In genomic region chr17:15913826-15914225, GRCh38 we compare ENCODE assay signal across 22 cellular contexts. TPM values are rescaled to one million over a fixed set of nuclear protein-coding genes. Genes with fewer than 3 reads are reported as not detected.
DNase-seq lines count a peak whose midpoint lies in the region; ATAC-seq and TF ChIP-seq lines count a peak whose summit lies in the region.
"Had no signal": no experiment of that assay in that cellular context is flagged by ENCODE, and none has a peak within 500 bp of the region (broad histone marks: within the 10 kb centered on the region; RNA-seq: fewer than 3 reads in every experiment).

No MANE protein-coding gene starts in this region.

- no peaks in the 10 kb centered on the region for H3K36me3 Mint-ChIP-seq in activated CD8-positive, alpha-beta memory T cell treated with anti-CD3 and anti-CD28 coated beads, Interleukin-2, amount 10 ng/mL, durations not matched to agents 7 days and 5 days
- no peaks in the 10 kb centered on the region for H3K36me3 Mint-ChIP-seq in activated naive CD8-positive, alpha-beta T cell treated with anti-CD3 and anti-CD28 coated beads for 36 hours
- H3K36me3 Mint-ChIP-seq in T-cell, result no peaks in the 10 kb centered on the region
- H3K36me3 Mint-ChIP-seq: CD4-positive, alpha-beta memory T cell had no signal

- peaks cover 65% of the 10 kb centered on the region for H3K4me1 ChIP-seq in PC-9 (replicated peaks; ENCODE audit: insufficient read depth)

- no peak overlapping the region for H3K4me2 ChIP-seq in PC-9
- H3K4me2 ChIP-seq: KMS-11 had no signal

- peaks cover 17% of the 10 kb centered on the region for H3K27me3 Mint-ChIP-seq in activated CD8-positive, alpha-beta memory T cell treated with anti-CD3 and anti-CD28 coated beads, Interleukin-2, amount 10 ng/mL, durations not matched to agents 7 days and 5 days
- H3K27me3 Mint-ChIP-seq in activated naive CD8-positive, alpha-beta T cell treated with anti-CD3 and anti-CD28 coated beads for 36 hours, result peaks cover 19% of the 10 kb centered on the region
- peaks cover 3 to 16% of the 10 kb centered on the region in 2 donors for H3K27me3 Mint-ChIP-seq in T-cell

- no peak overlapping the region for H3K4me3 Mint-ChIP-seq in activated CD8-positive, alpha-beta memory T cell treated with anti-CD3 and anti-CD28 coated beads, Interleukin-2, amount 10 ng/mL, durations not matched to agents 7 days and 5 days
- H3K4me3 Mint-ChIP-seq in activated naive CD8-positive, alpha-beta T cell treated with anti-CD3 and anti-CD28 coated beads for 36 hours, result no peak overlapping the region
- H3K4me3 Mint-ChIP-seq in T-cell, result no peak overlapping the region
- H3K4me3 Mint-ChIP-seq: CD4-positive, alpha-beta memory T cell had no signal

- peak overlapping the region; percentile 96 for H3K27ac ChIP-seq in PC-9
- H3K27ac ChIP-seq: KMS-11 had no signal

- H3K9me2 ChIP-seq in PC-9 (ENCODE audit: insufficient read depth), result no peaks in the 10 kb centered on the region

- intact Hi-C loops in PC-9 (cut with micrococcal nuclease; ENCODE audit: unreplicated experiment) (no loop called here), posterior vena cava (cut with DNase I) (no loop called here)

- peak overlapping the region; percentile 76 for H3K27ac Mint-ChIP-seq in activated CD8-positive, alpha-beta memory T cell treated with anti-CD3 and anti-CD28 coated beads, Interleukin-2, amount 10 ng/mL, durations not matched to agents 7 days and 5 days
- H3K27ac Mint-ChIP-seq in activated naive CD8-positive, alpha-beta T cell treated with anti-CD3 and anti-CD28 coated beads for 36 hours, result no peak overlapping the region
- no peak overlapping the region for H3K27ac Mint-ChIP-seq in T-cell

- H3F3A ChIP-seq in PC-9 (ENCODE audit: insufficient read depth, low read depth), result peaks cover 34% of the 10 kb centered on the region

- H3K9me3 Mint-ChIP-seq in activated CD8-positive, alpha-beta memory T cell treated with anti-CD3 and anti-CD28 coated beads, Interleukin-2, amount 10 ng/mL, durations not matched to agents 7 days and 5 days (ENCODE audit: low read depth), result no peaks in the 10 kb centered on the region
- H3K9me3 Mint-ChIP-seq in activated naive CD8-positive, alpha-beta T cell treated with anti-CD3 and anti-CD28 coated beads for 36 hours, result no peaks in the 10 kb centered on the region
- no peaks in the 10 kb centered on the region for H3K9me3 Mint-ChIP-seq in T-cell

- POLR2A ChIA-PET in PC-9 (lab: Charles Lee; ENCODE audit: unreplicated experiment), result no interaction called here
- POLR2A ChIA-PET in T-cell (lab: Charles Lee), result no interaction called here

- BruUV-seq in PC-9 (replicated peaks; lab: Mats Ljungman, UMichigan), result no TSS peak

- no peaks in the 10 kb centered on the region for H3K79me2 ChIP-seq in PC-9 (ENCODE audit: low read depth)

- no peaks in the 10 kb centered on the region for H3K9me3 ChIP-seq in PC-9 (ENCODE audit: insufficient read depth, low read depth)

- no peaks in the 10 kb centered on the region for H3K36me3 ChIP-seq in PC-9 (ENCODE audit: low read depth)

- TF ChIP-seq CTCF in PC-9 (conservative IDR thresholded peaks at IDR 0.05) (no peak), fibroblast of the aortic adventitia (IDR thresholded peaks at IDR 0.05; ENCODE audit: insufficient read depth, low read length) (no peak)

- H4K20me1 ChIP-seq in PC-9 (ENCODE audit: insufficient read depth), result no peaks in the 10 kb centered on the region

- CTCF ChIA-PET in activated CD8-positive, alpha-beta memory T cell treated with anti-CD3 and anti-CD28 coated beads, Interleukin-2, amount 10 ng/mL, durations not matched to agents 7 days and 5 days (lab: Charles Lee), result interaction anchor here (1.1 to 1.2 kb wide), 2 partner anchors 29 to 32 kb away, joined by 3 read pairs; partner anchors contain the start of gene ADORA2B
- CTCF ChIA-PET in PC-9 (lab: Charles Lee) (no interaction called here), T-cell (lab: Charles Lee) (no interaction called here)

- DNase-seq in activated CD8-positive, alpha-beta memory T cell treated with anti-CD3 and anti-CD28 coated beads, Interleukin-2, amount 10 ng/mL, durations not matched to agents 7 days and 5 days, result no peak
- no peak for DNase-seq in activated CD8-positive, alpha-beta memory T cell treated with anti-CD3 and anti-CD28 coated beads, Interleukin-2, amount 50 U/mL, for 4 hours
- DNase-seq in PC-9 (no peak), fibroblast of the aortic adventitia (ENCODE audit: low read depth) (peak; percentile 40), posterior vena cava (ENCODE audit: low spot score) (peak; percentile 49), NCI-H2227 treated with DMSO at 0.1 percent for 48 hours (lab: John Stamatoyannopoulos, UW) (no peak), T-cell (no peak)
- no peak for DNase-seq in activated naive CD8-positive, alpha-beta T cell treated with anti-CD3 and anti-CD28 coated beads for 36 hours
- DNase-seq: 8988T; Calu3; CD4-positive, alpha-beta memory T cell; GOT3; NCI-H1417; NCI-H187; NCI-H2107; NCI-H510A treated with DMSO at 0.1 percent for 48 hours; NCI-H774; RPMI8226; SHP77 treated with DMSO at 0.1 percent for 48 hours had no signal

- H3K4me3 ChIP-seq in PC-9, result no peak overlapping the region
- H3K4me3 ChIP-seq in fibroblast of the aortic adventitia (ENCODE audit: low read depth, low read length), result no peak overlapping the region

- H3K27me3 ChIP-seq in PC-9 (ENCODE audit: insufficient read depth, low read depth), result no peaks in the 10 kb centered on the region

- no peak for ATAC-seq in activated CD8-positive, alpha-beta memory T cell treated with anti-CD3 and anti-CD28 coated beads, Interleukin-2, amount 10 ng/mL, durations not matched to agents 7 days and 5 days
- ATAC-seq in T-cell (replicated peaks in 1 of 4), result no peak
- ATAC-seq: HepG2 had no signal

- H3K4me1 Mint-ChIP-seq in activated CD8-positive, alpha-beta memory T cell treated with anti-CD3 and anti-CD28 coated beads, Interleukin-2, amount 10 ng/mL, durations not matched to agents 7 days and 5 days, result peaks cover 20% of the 10 kb centered on the region
- H3K4me1 Mint-ChIP-seq in activated naive CD8-positive, alpha-beta T cell treated with anti-CD3 and anti-CD28 coated beads for 36 hours, result no peaks in the 10 kb centered on the region
- no peaks in the 10 kb centered on the region for H3K4me1 Mint-ChIP-seq in T-cell
- H3K4me1 Mint-ChIP-seq: CD4-positive, alpha-beta memory T cell had no signal

- no peak overlapping the region for H2AFZ ChIP-seq in PC-9

RNA-seq across cellular contexts. Expression of gene ADORA2B, which starts 31.1 kb away (rescaled TPM):
- 1 to 10 TPM in 1 of 2 experiments, under 1 TPM in 1; 0.49 to 1.1 TPM for total RNA-seq in activated CD8-positive, alpha-beta memory T cell treated with anti-CD3 and anti-CD28 coated beads, Interleukin-2, amount 10 ng/mL, durations not matched to agents 7 days and 5 days
- total RNA-seq in PC-9 (2021) (32.6 and 42.7 TPM in 2 replicates), fibroblast of the aortic adventitia (ENCODE audit: low replicate concordance) (0.90 and 19.3 TPM in 2 replicates), posterior vena cava (under 1 TPM; 0.74 to 0.86 TPM), T-cell (under 1 TPM in 1 of 5 donors, not detected in 4; 0.20 TPM)
- 1 to 10 TPM; 7.0 to 7.1 TPM for total RNA-seq in activated naive CD8-positive, alpha-beta T cell treated with anti-CD3 and anti-CD28 coated beads for 36 hours
- total RNA-seq: OCI-LY7 had no signal

Comparison
In these comparisons a context has a peak if more than half of its experiments do, and no peak if none do; other contexts are left out.
1. DNase-seq: peak in fibroblast of the aortic adventitia (single experiment) and posterior vena cava (single experiment); none in activated CD8-positive, alpha-beta memory T cell treated with anti-CD3 and anti-CD28 coated beads, Interleukin-2, amount 10 ng/mL, durations not matched to agents 7 days and 5 days (single experiment), activated CD8-positive, alpha-beta memory T cell treated with anti-CD3 and anti-CD28 coated beads, Interleukin-2, amount 50 U/mL, for 4 hours (single experiment), PC-9 (0 of 2), activated naive CD8-positive, alpha-beta T cell treated with anti-CD3 and anti-CD28 coated beads for 36 hours (single experiment), NCI-H2227 treated with DMSO at 0.1 percent for 48 hours (single experiment) and T-cell (0 of 34).